In genomic region chr3:194685723-194686413, GRCh38 we compare ENCODE assay signal across 8 cellular contexts. TPM values are rescaled to one million over a fixed set of nuclear protein-coding genes. Genes with fewer than 3 reads are reported as not detected.
A peak's percentile ranks its signal among the peaks of the same experiment; 100 is the strongest.
DNase-seq lines count a peak whose midpoint lies in the region; ATAC-seq and TF ChIP-seq lines count a peak whose summit lies in the region.

Gene FAM43A, plus strand, starts transcription at chr3:194685883. Its CDS starts 944 bp downstream, at chr3:194686827.

- peaks cover 13 to 17% of the 10 kb centered on the region in 2 donors for H3K27me3 Mint-ChIP-seq in T-cell

- TF ChIP-seq EP300 in upper lobe of left lung (IDR thresholded peaks at IDR 0.05): peak in 1 of 4 donors; percentile 62

- TF ChIP-seq CTCF in heart right ventricle (IDR thresholded peaks at IDR 0.05) (peak in 5 of 9 donors; percentile 14 to 43 (median 28)), upper lobe of left lung (IDR thresholded peaks at IDR 0.05) (peak in 4 of 6 experiments; percentile 12 to 37 (median 28))

- H3K27ac Mint-ChIP-seq in T-cell: peak within 1 kb of the TSS; percentile 83

- peaks cover 0 to 16% (median 0%) of the 10 kb centered on the region in 9 donors for H3K36me3 ChIP-seq in heart right ventricle
- H3K36me3 ChIP-seq in upper lobe of left lung: no peaks in the 10 kb centered on the region

- POLR2A ChIA-PET in T-cell (lab: Charles Lee): interaction anchor here in 1 of 2 donors (0.6 kb wide), 1 partner anchor 14 kb away, joined by 3 read pairs; the partner anchor contains the start of gene LSG1

- H3K27ac ChIP-seq in heart right ventricle (peak within 1 kb of the TSS; percentile 35 to 96 (median 88)), upper lobe of left lung (peak within 1 kb of the TSS; percentile 80 to 86 (median 85))

- intact Hi-C loops in heart right ventricle (cut with DNase I): loop anchor here in 9 of 10 donors (2.0 to 10.0 kb wide), 20 partner anchors 51 to 839 kb away; no protein-coding TSS in a partner anchor

- WGBS in heart right ventricle, 2 donors: 0 to 1% methylated on average over 69 of the region's 69 CpGs
- 0 to 1% methylated on average over 5 to 47 of the region's 69 CpGs for WGBS in upper lobe of left lung, 2 donors

- H3K9me3 Mint-ChIP-seq in T-cell: no peaks in the 10 kb centered on the region

- H3K4me1 Mint-ChIP-seq in T-cell: peaks cover 50 to 61% (median 51%) of the 10 kb centered on the region in 3 donors

- peaks cover 19 to 68% (median 58%) of the 10 kb centered on the region in 9 donors for H3K4me1 ChIP-seq in heart right ventricle
- peaks cover 37 to 62% (median 60%) of the 10 kb centered on the region in 4 donors for H3K4me1 ChIP-seq in upper lobe of left lung

- CTCF ChIA-PET in T-cell (lab: Charles Lee): interaction anchor here in 1 of 2 donors (1.0 to 3.6 kb wide), 2 partner anchors 10 to 14 kb away, joined by 3 to 41 read pairs; partner anchors contain the start of gene LSG1

- H3K4me3 ChIP-seq in heart right ventricle (peak within 1 kb of the TSS; percentile 60 to 98 (median 86)), upper lobe of left lung (peak within 1 kb of the TSS; percentile 68 to 75 (median 70))

- H3K27me3 ChIP-seq in heart right ventricle (no peaks in the 10 kb centered on the region), upper lobe of left lung (no peaks in the 10 kb centered on the region)

- no peaks in the 10 kb centered on the region for H3K9me3 ChIP-seq in heart right ventricle
- H3K9me3 ChIP-seq in upper lobe of left lung: no peaks in the 10 kb centered on the region

- H3K36me3 Mint-ChIP-seq in T-cell: no peaks in the 10 kb centered on the region

- DNase-seq in DMS153 (lab: John Stamatoyannopoulos, UW) (peak; percentile 87), H4 (ENCODE audit: low spot score) (peak; percentile 94), NCI-H1436 (lab: John Stamatoyannopoulos, UW) (peak; percentile 92), T-cell (peak; percentile 32 to 80 (median 62)), amniotic stem cell (lab: John Stamatoyannopoulos, UW) (peak; percentile 87), heart right ventricle (peak; percentile 95 to 96), pons (ENCODE audit: low spot score) (peak; percentile 80), upper lobe of left lung (peak; percentile 89 to 96)

- peak in 3 of 4 donors; percentile 94 to 98 (median 95) for TF ChIP-seq POLR2A in upper lobe of left lung (IDR thresholded peaks at IDR 0.05)

- ATAC-seq in T-cell (replicated peaks in 1 of 4) (peak; percentile 46 to 60 (median 58)), heart right ventricle (peak; percentile 85 to 90 (median 87)), upper lobe of left lung (ENCODE audit: low FRiP score in 2 of 2) (peak; percentile 81 to 92)

- peak within 1 kb of the TSS; percentile 85 to 95 (median 89) for H3K4me3 Mint-ChIP-seq in T-cell

RNA-seq across cellular contexts. Expression of gene FAM43A, which starts in this region (rescaled TPM):
- 4.0 and 4.6 TPM in 2 replicates for total RNA-seq in H4 (2014; rRNA removed; shearing (Covaris generic))
- total RNA-seq in T-cell (10 to 100 TPM in 2 of 5 donors, 1 to 10 TPM in 3; 2.2 to 14.2 (median 8.1) TPM), heart right ventricle (10 to 100 TPM in 9 of 10 donors, 1 to 10 TPM in 1; 9.2 to 61.7 (median 19.8) TPM), upper lobe of left lung (10 to 100 TPM in 5 of 6 donors, 1 to 10 TPM in 1; 7.6 to 32.3 (median 14.4) TPM)
- 10 to 100 TPM in 1 of 2 donors, 1 to 10 TPM in 1; 8.9 to 15.4 TPM for polyA plus RNA-seq in heart right ventricle

Comparison
In these comparisons a context has a peak if more than half of its experiments do, and no peak if none do; other contexts are left out.
1. Peak in every context shown above with its lines: DNase-seq, ATAC-seq, H3K4me3 ChIP-seq and H3K27ac ChIP-seq.